ENCODE assay signal across 19 cellular contexts in genomic region chr11:33531743-33532181, GRCh38.
DNase-seq lines count a peak whose midpoint lies in the region; ATAC-seq and TF ChIP-seq lines count a peak whose summit lies in the region.
"Had no signal": no experiment of that assay in that cellular context is flagged by ENCODE, and none has a peak within 500 bp of the region (broad histone marks: within the 10 kb centered on the region; RNA-seq: fewer than 3 reads in every experiment).

No MANE protein-coding gene starts in this region.

- H3K36me3 ChIP-seq in brain microvascular endothelial cell (replicated peaks) (no peaks in the 10 kb centered on the region), testis (ENCODE audit: low read depth, missing control alignments) (no peaks in the 10 kb centered on the region)
- H3K36me3 ChIP-seq: upper lobe of right lung had no signal

- no peak for TF ChIP-seq POLR2A in testis (IDR thresholded peaks at IDR 0.05)

- H3K27ac Mint-ChIP-seq in stimulated activated naive CD8-positive, alpha-beta T cell treated with anti-CD3 and anti-CD28 coated beads, Interleukin-15, amount 100 ng/mL, for 72 hours = no peak overlapping the region
- H3K27ac Mint-ChIP-seq: activated CD4-positive, alpha-beta T cell treated with anti-CD3 and anti-CD28 coated beads, Interleukin-2, amount 10 ng/mL, durations not matched to agents 7 days and 5 days; CD14-positive monocyte; progenitor cell of endocrine pancreas had no signal

- no peaks in the 10 kb centered on the region for H3K27me3 ChIP-seq in brain microvascular endothelial cell (replicated peaks)
- H3K27me3 ChIP-seq in testis = no peaks in the 10 kb centered on the region
- H3K27me3 ChIP-seq: upper lobe of right lung had no signal

- 61 to 70% methylated on average over 6 to 8 of the region's 8 CpGs for WGBS in testis, 2 donors

- H3K27ac ChIP-seq in brain microvascular endothelial cell (peak overlapping the region; percentile 10), testis (no peak overlapping the region)
- H3K27ac ChIP-seq: RWPE1, upper lobe of right lung had no signal

- no peaks in the 10 kb centered on the region for H3K4me1 ChIP-seq in testis
- H3K4me1 ChIP-seq: upper lobe of right lung had no signal

- intact Hi-C loops in testis (cut with DNase I; ENCODE audit: low total_unique reads) = no loop called here

- no peaks in the 10 kb centered on the region for H3K4me1 Mint-ChIP-seq in stimulated activated naive CD8-positive, alpha-beta T cell treated with anti-CD3 and anti-CD28 coated beads, Interleukin-15, amount 100 ng/mL, for 72 hours
- H3K4me1 Mint-ChIP-seq: activated CD4-positive, alpha-beta T cell treated with anti-CD3 and anti-CD28 coated beads, Interleukin-2, amount 10 ng/mL, durations not matched to agents 7 days and 5 days; CD14-positive monocyte had no signal

- H3K9me3 ChIP-seq in testis = no peaks in the 10 kb centered on the region
- H3K9me3 ChIP-seq: upper lobe of right lung had no signal

- H3K4me3 Mint-ChIP-seq in stimulated activated naive CD8-positive, alpha-beta T cell treated with anti-CD3 and anti-CD28 coated beads, Interleukin-15, amount 100 ng/mL, for 72 hours = no peak overlapping the region
- H3K4me3 Mint-ChIP-seq: activated CD4-positive, alpha-beta T cell treated with anti-CD3 and anti-CD28 coated beads, Interleukin-2, amount 10 ng/mL, durations not matched to agents 7 days and 5 days; activated T-cell treated with anti-CD3 and anti-CD28 coated beads, Interleukin-2, amount 50 U/mL, for 4 hours; CD14-positive monocyte had no signal

- TF ChIP-seq CTCF in AG10803 (conservative IDR thresholded peaks at IDR 0.05; ENCODE audit: low read length) = no peak
- TF ChIP-seq CTCF in brain microvascular endothelial cell (IDR thresholded peaks at IDR 0.05; ENCODE audit: low read depth, low read length, missing control alignments) = no peak
- TF ChIP-seq CTCF in omental fat pad (IDR thresholded peaks at IDR 0.05) = no peak
- TF ChIP-seq CTCF in testis (IDR thresholded peaks at IDR 0.05) = no peak

- H3K9me3 Mint-ChIP-seq in stimulated activated naive CD8-positive, alpha-beta T cell treated with anti-CD3 and anti-CD28 coated beads, Interleukin-15, amount 100 ng/mL, for 72 hours = peaks cover 6 to 10% of the 10 kb centered on the region in 2 donors
- H3K9me3 Mint-ChIP-seq: activated CD4-positive, alpha-beta T cell treated with anti-CD3 and anti-CD28 coated beads, Interleukin-2, amount 10 ng/mL, durations not matched to agents 7 days and 5 days had no signal

- peak; percentile 70 for ATAC-seq in omental fat pad (ENCODE audit: low FRiP score)
- ATAC-seq in stimulated activated naive CD8-positive, alpha-beta T cell treated with anti-CD3 and anti-CD28 coated beads, Interleukin-15, amount 100 ng/mL, for 72 hours = no peak
- ATAC-seq in GM21515 (IDR thresholded peaks at IDR 0.05; ENCODE audit: unreplicated experiment) = no peak
- ATAC-seq: activated T-cell treated with anti-CD3 and anti-CD28 coated beads, Interleukin-2, amount 50 U/mL, for 4 hours; upper lobe of right lung had no signal

- peaks cover 17% of the 10 kb centered on the region for H3K27me3 Mint-ChIP-seq in stimulated activated naive CD8-positive, alpha-beta T cell treated with anti-CD3 and anti-CD28 coated beads, Interleukin-15, amount 100 ng/mL, for 72 hours

- in situ Hi-C loops in brain microvascular endothelial cell (cut with HindIII; ENCODE audit: low pct_ligation_motif_present, low sequenced_read_pairs) (no loop called here), ACHN (cut with HindIII; ENCODE audit: low pct_ligation_motif_present, low pct_unique_long_range_greater_than_20kb, low sequenced_read_pairs) (no loop called here)

- H3K4me3 ChIP-seq in AG10803 (ENCODE audit: low read length) (no peak overlapping the region), brain microvascular endothelial cell (ENCODE audit: low read depth, low read length) (no peak overlapping the region), testis (no peak overlapping the region)
- H3K4me3 ChIP-seq: upper lobe of right lung had no signal

- peak; percentile 98 for DNase-seq in AG10803 (ENCODE audit: low read depth)
- DNase-seq in HS-5 (ENCODE audit: low read depth) = peak; percentile 64
- DNase-seq in brain microvascular endothelial cell = peak; percentile 70
- DNase-seq in omental fat pad (ENCODE audit: low spot score) = no peak
- no peak for DNase-seq in ACHN
- no peak for DNase-seq in stimulated activated naive CD8-positive, alpha-beta T cell treated with anti-CD3 and anti-CD28 coated beads, Interleukin-15, amount 100 ng/mL, for 72 hours
- DNase-seq in testis = no peak
- DNase-seq: activated CD4-positive, alpha-beta T cell treated with anti-CD3 and anti-CD28 coated beads, Interleukin-2, amount 10 ng/mL, durations not matched to agents 7 days and 5 days; activated T-cell treated with anti-CD3 and anti-CD28 coated beads, Interleukin-2, amount 50 U/mL, for 4 hours; amniotic stem cell; dermis blood vessel endothelial cell; Karpas-422; NCI-H1694; NCI-H524 treated with DMSO at 0.1 percent for 48 hours; upper lobe of right lung had no signal

Comparison
In these comparisons a context has a peak if more than half of its experiments do, and no peak if none do; other contexts are left out.
1. DNase-seq: peak in AG10803 (single experiment), HS-5 (single experiment) and brain microvascular endothelial cell (single experiment); none in omental fat pad (single experiment), ACHN (single experiment), stimulated activated naive CD8-positive, alpha-beta T cell treated with anti-CD3 and anti-CD28 coated beads, Interleukin-15, amount 100 ng/mL, for 72 hours (0 of 2) and testis (single experiment).